In genomic region chr1:212062832-212063438, GRCh38 we compare ENCODE assay signal across 8 cellular contexts. TPM values are rescaled to one million over a fixed set of nuclear protein-coding genes. Genes with fewer than 3 reads are reported as not detected.
DNase-seq lines count a peak whose midpoint lies in the region; ATAC-seq, FAIRE-seq and TF ChIP-seq lines count a peak whose summit lies in the region.

No MANE protein-coding gene starts in this region.

- no peaks in the 10 kb centered on the region for H3K79me2 ChIP-seq in endothelial cell of umbilical vein (ENCODE audit: control insufficient read depth, insufficient read depth, low read length)

- no peaks in the 10 kb centered on the region for H3K9me3 Mint-ChIP-seq in Calu3 (ENCODE audit: low read depth, unreplicated experiment)
- H3K9me3 Mint-ChIP-seq in naive thymus-derived CD4-positive, alpha-beta T cell: peaks cover 0 to 3% (median 0%) of the 10 kb centered on the region in 11 donors

- CTCF ChIA-PET in Calu3 (lab: Charles Lee): interaction anchor here (0.7 to 1.7 kb wide), 4 partner anchors 27 to 393 kb away, joined by 3 to 8 read pairs (median 3); partner anchors contain the start of genes DTL and INTS7
- CTCF ChIA-PET in endothelial cell of umbilical vein (lab: Charles Lee): interaction anchor here (0.9 to 3.6 kb wide), 18 partner anchors 8 to 605 kb away, joined by 3 to 55 read pairs (median 5); partner anchors contain the start of genes DTL and INTS7
- CTCF ChIA-PET in naive thymus-derived CD4-positive, alpha-beta T cell (lab: Charles Lee): interaction anchor here (0.6 to 6.7 kb wide), 12 partner anchors 8 to 401 kb away, joined by 3 to 96 read pairs (median 5); no protein-coding TSS in a partner anchor

- no peaks in the 10 kb centered on the region for H3K27me3 ChIP-seq in endothelial cell of umbilical vein (ENCODE audit: control insufficient read depth in 2 of 2, insufficient read depth in 2 of 2, low read length in 2 of 2)
- no peaks in the 10 kb centered on the region for H3K27me3 ChIP-seq in naive thymus-derived CD4-positive, alpha-beta T cell (ENCODE audit: control insufficient read depth in 2 of 2, insufficient read depth in 2 of 2, low read length in 2 of 2)

- H3K4me1 Mint-ChIP-seq in Calu3 (ENCODE audit: low read depth, unreplicated experiment): peaks cover 19% of the 10 kb centered on the region
- H3K4me1 Mint-ChIP-seq in naive thymus-derived CD4-positive, alpha-beta T cell: peaks cover 0 to 11% (median 0%) of the 10 kb centered on the region in 7 donors

- H3K4me3 ChIP-seq in endothelial cell of umbilical vein (replicated peaks in 1 of 3; ENCODE audit: insufficient read depth in 1 of 3, low read depth in 1 of 3, low read length in 3 of 3): no peak overlapping the region
- H3K4me3 ChIP-seq in naive thymus-derived CD4-positive, alpha-beta T cell (ENCODE audit: low read length): no peak overlapping the region

- H3K9me3 ChIP-seq in endothelial cell of umbilical vein (replicated peaks; ENCODE audit: control insufficient read depth, insufficient read depth, low read length): no peaks in the 10 kb centered on the region
- H3K9me3 ChIP-seq in naive thymus-derived CD4-positive, alpha-beta T cell (ENCODE audit: control insufficient read depth in 2 of 3, low read length in 3 of 3): no peaks in the 10 kb centered on the region

- peak; percentile 73 for TF ChIP-seq CTCF in Calu3 (IDR thresholded peaks at IDR 0.05; ENCODE audit: unreplicated experiment)
- TF ChIP-seq CTCF in endothelial cell of umbilical vein (IDR thresholded peaks at IDR 0.05; ENCODE audit: extremely low read depth in 1 of 2, insufficient read depth in 1 of 2, low read depth in 1 of 2, low read length in 2 of 2): peak; percentile 42 to 45

- no peak overlapping the region for H3K27ac Mint-ChIP-seq in Calu3 (ENCODE audit: unreplicated experiment)
- H3K27ac Mint-ChIP-seq in naive thymus-derived CD4-positive, alpha-beta T cell: no peak overlapping the region

- H3K36me3 ChIP-seq in endothelial cell of umbilical vein (ENCODE audit: control insufficient read depth in 2 of 2, extremely low read depth in 1 of 2, insufficient read depth in 2 of 2, low read length in 2 of 2): no peaks in the 10 kb centered on the region
- H3K36me3 ChIP-seq in naive thymus-derived CD4-positive, alpha-beta T cell (ENCODE audit: control insufficient read depth in 2 of 3, insufficient read depth in 3 of 3, low read length in 3 of 3): no peaks in the 10 kb centered on the region

- intact Hi-C loops in Calu3 (cut with micrococcal nuclease; ENCODE audit: unreplicated experiment): loop anchor here (2.0 kb wide), 2 partner anchors 306 to 394 kb away; no protein-coding TSS in a partner anchor
- intact Hi-C loops in endothelial cell of umbilical vein (cut with micrococcal nuclease): loop anchor here (1.0 kb wide), 3 partner anchors 228 to 393 kb away; no protein-coding TSS in a partner anchor
- intact Hi-C loops in naive thymus-derived CD4-positive, alpha-beta T cell (cut with micrococcal nuclease): loop anchor here (1.0 to 2.0 kb wide), 8 partner anchors 50 to 393 kb away; no protein-coding TSS in a partner anchor

- POLR2A ChIA-PET in endothelial cell of umbilical vein (lab: Charles Lee): no interaction called here
- POLR2A ChIA-PET in naive thymus-derived CD4-positive, alpha-beta T cell (lab: Charles Lee): interaction anchor here (1.1 kb wide), 1 partner anchor 224 kb away, joined by 5 read pairs; no protein-coding TSS in a partner anchor

- H3K27ac ChIP-seq in endothelial cell of umbilical vein (ENCODE audit: insufficient read depth, low read depth, low read length): no peak overlapping the region
- H3K27ac ChIP-seq in naive thymus-derived CD4-positive, alpha-beta T cell (ENCODE audit: low read depth, low read length): no peak overlapping the region

- H3K27me3 Mint-ChIP-seq in Calu3 (ENCODE audit: unreplicated experiment): no peaks in the 10 kb centered on the region
- no peaks in the 10 kb centered on the region for H3K27me3 Mint-ChIP-seq in naive thymus-derived CD4-positive, alpha-beta T cell

- DNase-seq in Calu3: no peak
- DNase-seq in HTR-8/SVneo (ENCODE audit: insufficient read length, low spot score): peak; percentile 31
- DNase-seq in RPMI7951 (ENCODE audit: low read depth): peak; percentile 54
- DNase-seq in endothelial cell of umbilical vein (ENCODE audit: low read depth, low spot score): peak; percentile 57
- peak in 6 of 9 donors; percentile 8 to 41 (median 33) for DNase-seq in naive thymus-derived CD4-positive, alpha-beta T cell

- dilution Hi-C loops in endothelial cell of umbilical vein (cut with MboI; ENCODE audit: extremely low pct_ligation_motif_present, low sequenced_read_pairs): no loop called here

- H3K4me2 ChIP-seq in endothelial cell of umbilical vein (ENCODE audit: insufficient read depth, low read length): no peak overlapping the region

- peaks cover 13% of the 10 kb centered on the region for H3K4me1 ChIP-seq in endothelial cell of umbilical vein (ENCODE audit: control insufficient read depth, extremely low read depth, insufficient read depth, low read length)
- no peaks in the 10 kb centered on the region for H3K4me1 ChIP-seq in naive thymus-derived CD4-positive, alpha-beta T cell (ENCODE audit: control insufficient read depth in 2 of 2, insufficient read depth in 2 of 2, low read length in 2 of 2)

- H4K20me1 ChIP-seq in endothelial cell of umbilical vein (replicated peaks; ENCODE audit: control insufficient read depth, extremely low read depth, insufficient read depth, low read length): no peaks in the 10 kb centered on the region

- no TSS peak for BruUV-seq in Calu3 (replicated peaks; lab: Mats Ljungman, UMichigan)
- no TSS peak for BruUV-seq in endothelial cell of umbilical vein (replicated peaks; lab: Mats Ljungman, UMichigan)

- no peaks in the 10 kb centered on the region for H3K9me1 ChIP-seq in endothelial cell of umbilical vein (replicated peaks; ENCODE audit: control insufficient read depth, extremely low read depth, insufficient read depth, low read length)

- no peak for TF ChIP-seq POLR2A in endothelial cell of umbilical vein (IDR thresholded peaks at IDR 0.05; ENCODE audit: low read depth, low read length)

- no peak overlapping the region for H3K9ac ChIP-seq in endothelial cell of umbilical vein (replicated peaks; ENCODE audit: extremely low read depth, insufficient read depth, low read length)

- FAIRE-seq in HTR-8/SVneo (lab: Jason Lieb, UNC) (no peak), endothelial cell of umbilical vein (lab: Jason Lieb, UNC) (peak; percentile 67)

- peaks cover 1% of the 10 kb centered on the region for H3K36me3 Mint-ChIP-seq in Calu3 (ENCODE audit: insufficient read depth, unreplicated experiment)
- peaks cover 0 to 24% (median 0%) of the 10 kb centered on the region in 5 donors for H3K36me3 Mint-ChIP-seq in naive thymus-derived CD4-positive, alpha-beta T cell

- peak; percentile 71 for ATAC-seq in naive thymus-derived CD4-positive, alpha-beta T cell
- no peak for ATAC-seq in GM18511 (IDR thresholded peaks at IDR 0.05; ENCODE audit: unreplicated experiment)
- no peak for ATAC-seq in HG03025 (IDR thresholded peaks at IDR 0.05; ENCODE audit: low FRiP score, unreplicated experiment)
- no peak for ATAC-seq in HG03460 (IDR thresholded peaks at IDR 0.05; ENCODE audit: unreplicated experiment)

- no peak overlapping the region for H3K4me3 Mint-ChIP-seq in Calu3 (ENCODE audit: low read depth, unreplicated experiment)
- no peak overlapping the region for H3K4me3 Mint-ChIP-seq in naive thymus-derived CD4-positive, alpha-beta T cell

- no peak overlapping the region for H2AFZ ChIP-seq in endothelial cell of umbilical vein (ENCODE audit: low read depth, low read length)

TF ChIP-seq in endothelial cell of umbilical vein, 7 proteins besides CTCF, POLR2A, EP300 and RAD21 (continues in another document):
- TF ChIP-seq POLR2AphosphoS5 (IDR thresholded peaks at IDR 0.05; ENCODE audit: insufficient read depth, low read depth, low read length) (no peak), EZH2 (IDR thresholded peaks at IDR 0.05; ENCODE audit: borderline replicate concordance, low read depth, low read length, severe bottlenecking) (no peak), FOS (IDR thresholded peaks at IDR 0.05; ENCODE audit: borderline replicate concordance, insufficient read depth, low read length) (no peak), MYC (IDR thresholded peaks at IDR 0.05; ENCODE audit: low read depth, low read length) (no peak), MAX (IDR thresholded peaks at IDR 0.05; ENCODE audit: insufficient read depth, insufficient read length) (no peak), GATA2 (IDR thresholded peaks at IDR 0.05; ENCODE audit: insufficient read depth, insufficient read length, low read depth, low read length) (no peak)

RNA-seq across cellular contexts. Expression of gene DTL, which starts 27.4 kb away (rescaled TPM):
- total RNA-seq in Calu3 (2022): 37.7 and 44.0 TPM in 2 replicates
- total RNA-seq in RPMI7951 (2014; rRNA removed; shearing (Covaris generic)): 24.2 and 28.0 TPM in 2 replicates
- 26.5 and 27.2 TPM in 2 replicates for total RNA-seq in endothelial cell of umbilical vein
- polyA plus RNA-seq in endothelial cell of umbilical vein: 10.1 and 11.2 TPM in 2 replicates
- polyA plus RNA-seq in endothelial cell of umbilical vein (2011; cell fraction: cytosol; rRNA removed): 14.2 and 20.6 TPM in 2 replicates
- polyA plus RNA-seq in endothelial cell of umbilical vein (2011; cell fraction: nucleus; rRNA removed): 17.8 and 19.8 TPM in 2 replicates
- 9.5 and 14.9 TPM in 2 replicates for polyA plus RNA-seq in endothelial cell of umbilical vein (2012)
- 17.8 and 26.2 TPM in 2 replicates for polyA minus RNA-seq in endothelial cell of umbilical vein
- 57.2 TPM for polyA minus RNA-seq in endothelial cell of umbilical vein (2011; cell fraction: cytosol; rRNA and poly(A)+ RNA removed)
- 12.7 and 28.6 TPM in 2 replicates for polyA minus RNA-seq in endothelial cell of umbilical vein (2011; cell fraction: nucleus; rRNA and poly(A)+ RNA removed)
- total RNA-seq in naive thymus-derived CD4-positive, alpha-beta T cell: 10 to 100 TPM in 1 of 5 experiments, 1 to 10 TPM in 1, under 1 TPM in 3; 0.27 to 63.0 (median 0.78) TPM
- under 1 TPM; 0.37 to 0.54 TPM for polyA plus RNA-seq in naive thymus-derived CD4-positive, alpha-beta T cell

RNA-seq across cellular contexts. Expression of gene INTS7, which starts 27.6 kb away (rescaled TPM):
- 35.3 and 36.5 TPM in 2 replicates for total RNA-seq in Calu3 (2022)
- total RNA-seq in RPMI7951 (2014; rRNA removed; shearing (Covaris generic)): 24.8 and 27.8 TPM in 2 replicates
- 16.1 and 18.1 TPM in 2 replicates for total RNA-seq in endothelial cell of umbilical vein
- polyA plus RNA-seq in endothelial cell of umbilical vein: 9.0 and 9.1 TPM in 2 replicates
- polyA plus RNA-seq in endothelial cell of umbilical vein (2011; cell fraction: cytosol; rRNA removed): 11.1 and 12.8 TPM in 2 replicates
- polyA plus RNA-seq in endothelial cell of umbilical vein (2011; cell fraction: nucleus; rRNA removed): 18.1 and 18.6 TPM in 2 replicates
- 8.6 and 12.5 TPM in 2 replicates for polyA plus RNA-seq in endothelial cell of umbilical vein (2012)
- 45.4 and 47.3 TPM in 2 replicates for polyA minus RNA-seq in endothelial cell of umbilical vein
- 59.8 TPM for polyA minus RNA-seq in endothelial cell of umbilical vein (2011; cell fraction: cytosol; rRNA and poly(A)+ RNA removed)
- polyA minus RNA-seq in endothelial cell of umbilical vein (2011; cell fraction: nucleus; rRNA and poly(A)+ RNA removed): 57.8 and 102 TPM in 2 replicates
- total RNA-seq in naive thymus-derived CD4-positive, alpha-beta T cell: 10 to 100 TPM in 1 of 5 experiments, 1 to 10 TPM in 4; 7.3 to 33.5 (median 8.6) TPM
- 1 to 10 TPM; 8.3 to 9.9 TPM for polyA plus RNA-seq in naive thymus-derived CD4-positive, alpha-beta T cell
